Comparison of ENCODE assay signal across 8 cellular contexts in genomic region chr12:45727994-45728624, GRCh38. TPM values are rescaled to one million over a fixed set of nuclear protein-coding genes. Genes with fewer than 3 reads are reported as not detected.
A peak's percentile ranks its signal among the peaks of the same experiment; 100 is the strongest.
DNase-seq lines count a peak whose midpoint lies in the region; ATAC-seq, FAIRE-seq and TF ChIP-seq lines count a peak whose summit lies in the region.

No MANE protein-coding gene starts in this region.

- no peaks in the 10 kb centered on the region for H3K9me3 Mint-ChIP-seq in activated CD4-positive, alpha-beta T cell treated with anti-CD3 and anti-CD28 coated beads for 36 hours (ENCODE audit: low read depth)

- H3K36me3 Mint-ChIP-seq in activated CD4-positive, alpha-beta T cell treated with anti-CD3 and anti-CD28 coated beads for 36 hours (ENCODE audit: low read depth), result peaks cover 21% of the 10 kb centered on the region

- H3K4me1 Mint-ChIP-seq in activated CD4-positive, alpha-beta T cell treated with anti-CD3 and anti-CD28 coated beads for 36 hours, result peaks cover 13% of the 10 kb centered on the region

- H3K9me3 ChIP-seq in PC-3 (ENCODE audit: low read length) (no peaks in the 10 kb centered on the region), endothelial cell of umbilical vein (replicated peaks; ENCODE audit: control insufficient read depth, insufficient read depth, low read length) (no peaks in the 10 kb centered on the region), neuronal stem cell (replicated peaks in 1 of 2; ENCODE audit: control insufficient read depth in 2 of 2, insufficient read depth in 1 of 2, low read depth in 1 of 2, low read length in 2 of 2) (no peaks in the 10 kb centered on the region)

- H3K79me2 ChIP-seq in PC-3 (ENCODE audit: low read length), result peaks cover 72% of the 10 kb centered on the region
- H3K79me2 ChIP-seq in endothelial cell of umbilical vein (ENCODE audit: control insufficient read depth, insufficient read depth, low read length), result peaks cover 52% of the 10 kb centered on the region

- no peak overlapping the region for H2AK5ac ChIP-seq in neuronal stem cell (ENCODE audit: low read depth, low read length)

- H2BK5ac ChIP-seq in neuronal stem cell (ENCODE audit: low read length), result no peak overlapping the region

- H3K36me3 ChIP-seq in PC-3 (ENCODE audit: low read depth, low read length), result no peaks in the 10 kb centered on the region
- no peaks in the 10 kb centered on the region for H3K36me3 ChIP-seq in endothelial cell of umbilical vein (ENCODE audit: control insufficient read depth in 2 of 2, extremely low read depth in 1 of 2, insufficient read depth in 2 of 2, low read length in 2 of 2)
- peaks cover 0 to 20% of the 10 kb centered on the region in 2 donors for H3K36me3 ChIP-seq in neuronal stem cell (replicated peaks in 1 of 2; ENCODE audit: control insufficient read depth in 2 of 2, insufficient read depth in 2 of 2, low read length in 2 of 2)

- H2AFZ ChIP-seq in PC-3 (ENCODE audit: low read length), result peak overlapping the region; percentile 91
- H2AFZ ChIP-seq in endothelial cell of umbilical vein (ENCODE audit: low read depth, low read length), result peak overlapping the region; percentile 82
- H2AFZ ChIP-seq in neuronal stem cell (ENCODE audit: low read length), result peak overlapping the region; percentile 87

- in situ Hi-C loops in KBM-7 (cut with MboI; ENCODE audit: low pct_unique_long_range_greater_than_20kb, low sequenced_read_pairs), result no loop called here

- H3K4me3 ChIP-seq in PC-3 (ENCODE audit: low read length) (peak overlapping the region; percentile 87), endothelial cell of umbilical vein (replicated peaks in 1 of 3; ENCODE audit: insufficient read depth in 1 of 3, low read depth in 1 of 3, low read length in 3 of 3) (peak overlapping the region; percentile 27 to 71 (median 60)), neuronal stem cell (ENCODE audit: low read length in 2 of 2) (peak overlapping the region; percentile 90 to 93)

- FAIRE-seq in endothelial cell of umbilical vein (lab: Jason Lieb, UNC), result no peak

- TF ChIP-seq POLR2A in endothelial cell of umbilical vein (IDR thresholded peaks at IDR 0.05; ENCODE audit: low read depth, low read length) (no peak), GM18505 (IDR thresholded peaks at IDR 0.05; ENCODE audit: borderline replicate concordance, extremely low read depth, insufficient read depth, insufficient read length) (no peak)

- H3K4me1 ChIP-seq in PC-3 (ENCODE audit: insufficient read depth, low read length), result peaks cover 36% of the 10 kb centered on the region
- peaks cover 31% of the 10 kb centered on the region for H3K4me1 ChIP-seq in endothelial cell of umbilical vein (ENCODE audit: control insufficient read depth, extremely low read depth, insufficient read depth, low read length)
- peaks cover 0 to 6% of the 10 kb centered on the region in 2 donors for H3K4me1 ChIP-seq in neuronal stem cell (ENCODE audit: control insufficient read depth in 2 of 2, insufficient read depth in 1 of 2, low read depth in 1 of 2, low read length in 2 of 2)

- no peaks in the 10 kb centered on the region for H3K27me3 Mint-ChIP-seq in activated CD4-positive, alpha-beta T cell treated with anti-CD3 and anti-CD28 coated beads for 36 hours

- CTCF ChIA-PET in activated CD4-positive, alpha-beta T cell treated with anti-CD3 and anti-CD28 coated beads for 36 hours (lab: Charles Lee), result interaction anchor here (0.6 to 6.9 kb wide), 15 partner anchors 10 to 517 kb away, joined by 3 to 58 read pairs (median 4); partner anchors contain the start of gene SCAF11
- CTCF ChIA-PET in PC-3 (lab: Charles Lee), result interaction anchor here (0.6 to 1.6 kb wide), 4 partner anchors 24 to 496 kb away, joined by 3 to 7 read pairs (median 4); no protein-coding TSS in a partner anchor
- CTCF ChIA-PET in endothelial cell of umbilical vein (lab: Charles Lee), result interaction anchor here (0.7 to 11.2 kb wide), 13 partner anchors 13 to 541 kb away, joined by 3 to 337 read pairs (median 4); partner anchors contain the start of genes ANO6 and SLC38A1

- H3K79me1 ChIP-seq in neuronal stem cell (ENCODE audit: low read depth, low read length), result no peaks in the 10 kb centered on the region

- BruUV-seq in PC-3 (replicated peaks; lab: Mats Ljungman, UMichigan) (no TSS peak), endothelial cell of umbilical vein (replicated peaks; lab: Mats Ljungman, UMichigan) (TSS peak; percentile 7)

- no peak overlapping the region for H2BK15ac ChIP-seq in neuronal stem cell (ENCODE audit: low read length)

- no peak overlapping the region for H3K18ac ChIP-seq in neuronal stem cell (ENCODE audit: low read length)

- H2BK12ac ChIP-seq in neuronal stem cell (ENCODE audit: low read length), result no peak overlapping the region

- intact Hi-C loops in activated CD4-positive, alpha-beta T cell treated with anti-CD3 and anti-CD28 coated beads for 36 hours (cut with DNase I, micrococcal nuclease), result loop anchor here (1.0 to 10.0 kb wide), 15 partner anchors 59 to 1487 kb away; partner anchors contain the start of genes ANO6 (in 2 of the 2), SLC38A1 (in 2 of the 2), SCAF11 (in 1 of the 2) and SLC38A2 (in 1 of the 2)
- intact Hi-C loops in PC-3 (cut with micrococcal nuclease) (loop anchor here (2.0 to 5.0 kb wide), 7 partner anchors 23 to 596 kb away; partner anchors contain the start of gene ANO6), endothelial cell of umbilical vein (cut with micrococcal nuclease) (loop anchor here (1.0 to 2.0 kb wide), 9 partner anchors 90 to 598 kb away; partner anchors contain the start of gene SCAF11)

- peak; percentile 42 for DNase-seq in activated CD4-positive, alpha-beta T cell treated with anti-CD3 and anti-CD28 coated beads for 36 hours
- no peak for DNase-seq in activated CD4-positive, alpha-beta T cell treated with anti-CD3 and anti-CD28 coated beads, Interleukin-2, amount 50 U/mL, for 1 hour
- DNase-seq in PC-3 (no peak), endothelial cell of umbilical vein (ENCODE audit: low read depth, low spot score) (no peak), neuronal stem cell (ENCODE audit: low spot score) (no peak), KBM-7 (no peak), CD1c-positive myeloid dendritic cell (ENCODE audit: extremely low spot score) (no peak)

- H3K27ac ChIP-seq in PC-3 (ENCODE audit: low read length) (peak overlapping the region; percentile 82), endothelial cell of umbilical vein (ENCODE audit: insufficient read depth, low read depth, low read length) (peak overlapping the region; percentile 87), neuronal stem cell (replicated peaks; ENCODE audit: low read length) (peak overlapping the region; percentile 87)

- H3K14ac ChIP-seq in neuronal stem cell (ENCODE audit: low read length), result no peak overlapping the region

- POLR2A ChIA-PET in activated CD4-positive, alpha-beta T cell treated with anti-CD3 and anti-CD28 coated beads for 36 hours (lab: Charles Lee), result interaction anchor here (0.6 to 1.3 kb wide), 4 partner anchors 14 to 262 kb away, joined by 3 to 5 read pairs (median 4); partner anchors contain the start of gene SCAF11
- POLR2A ChIA-PET in PC-3 (lab: Charles Lee; ENCODE audit: unreplicated experiment) (interaction anchor here (0.5 to 1.1 kb wide), 3 partner anchors 102 to 1601 kb away, joined by 3 to 7 read pairs (median 4); no protein-coding TSS in a partner anchor), endothelial cell of umbilical vein (lab: Charles Lee) (interaction anchor here (1.7 kb wide), 1 partner anchor 184 kb away, joined by 6 read pairs; no protein-coding TSS in a partner anchor)

- H3F3A ChIP-seq in PC-3 (ENCODE audit: low read length, unreplicated experiment), result no peaks in the 10 kb centered on the region

- H3K27me3 ChIP-seq in PC-3 (ENCODE audit: low read length) (no peaks in the 10 kb centered on the region), endothelial cell of umbilical vein (ENCODE audit: control insufficient read depth in 2 of 2, insufficient read depth in 2 of 2, low read length in 2 of 2) (no peaks in the 10 kb centered on the region), neuronal stem cell (ENCODE audit: control insufficient read depth in 3 of 3, insufficient read depth in 3 of 3, low read depth in 1 of 3, low read length in 3 of 3) (no peaks in the 10 kb centered on the region)

- peak overlapping the region; percentile 91 for H3K9ac ChIP-seq in PC-3 (ENCODE audit: low read length)
- peak overlapping the region; percentile 93 for H3K9ac ChIP-seq in endothelial cell of umbilical vein (replicated peaks; ENCODE audit: extremely low read depth, insufficient read depth, low read length)
- H3K9ac ChIP-seq in neuronal stem cell (ENCODE audit: low read depth, low read length, poor library complexity), result no peak overlapping the region

- H3K9me2 ChIP-seq in PC-3 (replicated peaks; ENCODE audit: low read length), result no peaks in the 10 kb centered on the region

- peak overlapping the region; percentile 99 for H3K4me2 ChIP-seq in PC-3 (ENCODE audit: low read length)
- H3K4me2 ChIP-seq in endothelial cell of umbilical vein (ENCODE audit: insufficient read depth, low read length), result peak overlapping the region; percentile 95
- peak overlapping the region; percentile 77 for H3K4me2 ChIP-seq in neuronal stem cell (ENCODE audit: insufficient read depth, low read length, poor library complexity, severe bottlenecking)

- no peak overlapping the region for H3K23ac ChIP-seq in neuronal stem cell (ENCODE audit: low read depth, low read length, poor library complexity)

- no peak overlapping the region for H3K4ac ChIP-seq in neuronal stem cell (ENCODE audit: low read length)

- peak overlapping the region; percentile 99 for H3K27ac Mint-ChIP-seq in activated CD4-positive, alpha-beta T cell treated with anti-CD3 and anti-CD28 coated beads for 36 hours

- H4K91ac ChIP-seq in neuronal stem cell (ENCODE audit: low read depth, low read length, poor library complexity), result no peak overlapping the region

- dilution Hi-C loops in endothelial cell of umbilical vein (cut with MboI; ENCODE audit: extremely low pct_ligation_motif_present, low sequenced_read_pairs), result no loop called here

- peak overlapping the region; percentile 98 for H3K4me3 Mint-ChIP-seq in activated CD4-positive, alpha-beta T cell treated with anti-CD3 and anti-CD28 coated beads for 36 hours

- H4K20me1 ChIP-seq in PC-3 (ENCODE audit: low read length) (no peaks in the 10 kb centered on the region), endothelial cell of umbilical vein (replicated peaks; ENCODE audit: control insufficient read depth, extremely low read depth, insufficient read depth, low read length) (no peaks in the 10 kb centered on the region)

- no peak for ATAC-seq in activated CD4-positive, alpha-beta T cell treated with anti-CD3 and anti-CD28 coated beads for 36 hours
- ATAC-seq in PC-3, result no peak
- no peak for ATAC-seq in GM18505 (IDR thresholded peaks at IDR 0.05; ENCODE audit: unreplicated experiment)

- H4K8ac ChIP-seq in neuronal stem cell (ENCODE audit: low read depth, low read length), result no peak overlapping the region

- TF ChIP-seq CTCF in PC-3 (conservative IDR thresholded peaks at IDR 0.05; ENCODE audit: low read depth, low read length), result no peak
- TF ChIP-seq CTCF in endothelial cell of umbilical vein (IDR thresholded peaks at IDR 0.05; ENCODE audit: extremely low read depth in 1 of 2, insufficient read depth in 1 of 2, low read depth in 1 of 2, low read length in 2 of 2), result no peak

- H3K9me1 ChIP-seq in endothelial cell of umbilical vein (replicated peaks; ENCODE audit: control insufficient read depth, extremely low read depth, insufficient read depth, low read length), result no peaks in the 10 kb centered on the region

- H2BK120ac ChIP-seq in neuronal stem cell (ENCODE audit: low read depth, low read length), result no peak overlapping the region

- WGBS in neuronal stem cell (ENCODE audit: extremely low coverage in 2 of 2, insufficient read length in 2 of 2, insufficient replicate concordance in 1 of 2), 2 donors, result no CpG with 5 or more reads among the region's 16 CpGs

RNA-seq across cellular contexts. Expression of gene ARID2, which starts 1.4 kb away (rescaled TPM):
- total RNA-seq in activated CD4-positive, alpha-beta T cell treated with anti-CD3 and anti-CD28 coated beads for 36 hours, result 10 to 100 TPM; 24.2 to 28.2 TPM
- total RNA-seq in PC-3 (2014; rRNA removed) (15.4 and 25.0 TPM in 2 replicates), endothelial cell of umbilical vein (26.7 and 28.9 TPM in 2 replicates)
- 10.8 and 12.2 TPM in 2 replicates for polyA plus RNA-seq in endothelial cell of umbilical vein
- 7.6 and 8.2 TPM in 2 replicates for polyA plus RNA-seq in endothelial cell of umbilical vein (2011; cell fraction: cytosol; rRNA removed)
- polyA plus RNA-seq in endothelial cell of umbilical vein (2011; cell fraction: nucleus; rRNA removed), result 38.1 and 44.3 TPM in 2 replicates
- polyA plus RNA-seq in endothelial cell of umbilical vein (2012), result 7.7 and 9.0 TPM in 2 replicates
- 76.5 and 76.8 TPM in 2 replicates for polyA minus RNA-seq in endothelial cell of umbilical vein
- 33.9 TPM for polyA minus RNA-seq in endothelial cell of umbilical vein (2011; cell fraction: cytosol; rRNA and poly(A)+ RNA removed)
- polyA minus RNA-seq in endothelial cell of umbilical vein (2011; cell fraction: nucleus; rRNA and poly(A)+ RNA removed), result 153 and 244 TPM in 2 replicates
- polyA plus RNA-seq in neuronal stem cell (2013, experiment 1 of 2), result 23.2 TPM
- polyA plus RNA-seq in neuronal stem cell (2013, experiment 2 of 2), result 23.9 TPM
